ENCODE assay signal across 1 cellular context in the genomic region with DNA sequence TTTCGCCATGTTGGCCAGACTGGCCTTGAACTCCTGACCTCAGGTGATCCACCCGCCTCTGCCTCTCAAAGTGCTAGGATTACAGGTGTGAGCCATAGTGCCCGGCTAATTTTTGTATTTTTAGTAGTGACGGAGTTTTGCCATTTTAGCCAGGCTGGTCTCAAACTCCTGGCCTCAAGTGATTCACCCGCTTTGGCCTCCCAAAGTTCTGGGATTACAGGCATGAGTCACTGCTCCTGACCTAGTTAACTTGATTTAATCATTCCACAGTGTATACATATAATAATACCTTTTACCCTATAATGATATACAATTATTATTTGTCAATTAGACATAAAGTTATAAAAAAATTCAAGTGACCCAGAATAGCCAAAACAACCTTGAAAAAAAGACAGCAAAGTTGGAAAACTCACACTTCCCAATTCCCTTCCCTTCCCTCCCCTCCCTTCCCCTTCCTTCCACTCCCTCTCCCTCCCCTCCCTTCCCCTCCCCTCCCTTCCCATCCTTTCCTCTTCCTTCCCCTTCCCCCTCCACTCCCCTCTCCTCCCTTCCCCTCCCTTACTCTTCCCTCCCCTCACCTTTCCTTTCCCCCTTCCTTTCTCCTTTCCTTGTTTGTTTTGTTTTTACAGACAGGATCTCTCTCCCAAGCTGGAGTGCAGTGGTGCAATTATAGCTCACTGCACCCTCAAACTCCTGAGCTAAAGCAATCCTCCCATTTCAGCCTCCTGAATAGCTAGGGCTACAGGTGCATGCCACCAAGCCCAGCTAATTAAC.
TF ChIP-seq lines count a peak whose summit lies in the region.

No MANE protein-coding gene starts in this region.

TF ChIP-seq in GM23338, 12 proteins besides CTCF, POLR2A, EP300 and RAD21:
- TF ChIP-seq ZNF462 (CRISPR knock-in tag; IDR thresholded peaks at IDR 0.05), result no peak
- no peak for TF ChIP-seq EZH2phosphoT487 (IDR thresholded peaks at IDR 0.05; ENCODE audit: unreplicated experiment)
- TF ChIP-seq POLR2AphosphoS5 (IDR thresholded peaks at IDR 0.05; ENCODE audit: low read depth), result no peak
- TF ChIP-seq ZNF331 (CRISPR knock-in tag; IDR thresholded peaks at IDR 0.05; ENCODE audit: low read depth), result no peak
- TF ChIP-seq REST (IDR thresholded peaks at IDR 0.05; ENCODE audit: unreplicated experiment), result no peak
- TF ChIP-seq NANOG (IDR thresholded peaks at IDR 0.05; ENCODE audit: borderline replicate concordance), result no peak
- TF ChIP-seq JUNB (IDR thresholded peaks at IDR 0.05; ENCODE audit: unreplicated experiment), result no peak
- TF ChIP-seq STAT1 (IDR thresholded peaks at IDR 0.05; ENCODE audit: unreplicated experiment), result no peak
- no peak for TF ChIP-seq EZH2 (IDR thresholded peaks at IDR 0.05; ENCODE audit: low read depth, unreplicated experiment)
- TF ChIP-seq, protein P1, sequence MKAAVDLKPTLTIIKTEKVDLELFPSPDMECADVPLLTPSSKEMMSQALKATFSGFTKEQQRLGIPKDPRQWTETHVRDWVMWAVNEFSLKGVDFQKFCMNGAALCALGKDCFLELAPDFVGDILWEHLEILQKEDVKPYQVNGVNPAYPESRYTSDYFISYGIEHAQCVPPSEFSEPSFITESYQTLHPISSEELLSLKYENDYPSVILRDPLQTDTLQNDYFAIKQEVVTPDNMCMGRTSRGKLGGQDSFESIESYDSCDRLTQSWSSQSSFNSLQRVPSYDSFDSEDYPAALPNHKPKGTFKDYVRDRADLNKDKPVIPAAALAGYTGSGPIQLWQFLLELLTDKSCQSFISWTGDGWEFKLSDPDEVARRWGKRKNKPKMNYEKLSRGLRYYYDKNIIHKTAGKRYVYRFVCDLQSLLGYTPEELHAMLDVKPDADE (IDR thresholded peaks at IDR 0.05), result no peak
- no peak for TF ChIP-seq CREB1 (CRISPR knock-in tag; IDR thresholded peaks at IDR 0.05; ENCODE audit: low read depth)
- TF ChIP-seq ZNF114 (CRISPR knock-in tag; IDR thresholded peaks at IDR 0.05), result no peak
